ENCODE assay signal across 12 cellular contexts in genomic region chr6:3195695-3196497, GRCh38. TPM values are rescaled to one million over a fixed set of nuclear protein-coding genes. Genes with fewer than 3 reads are reported as not detected.
A peak's percentile ranks its signal among the peaks of the same experiment; 100 is the strongest.
DNase-seq lines count a peak whose midpoint lies in the region; ATAC-seq and TF ChIP-seq lines count a peak whose summit lies in the region.
"Had no signal": no experiment of that assay in that cellular context is flagged by ENCODE, and none has a peak within 500 bp of the region (broad histone marks: within the 10 kb centered on the region; RNA-seq: fewer than 3 reads in every experiment).

No MANE protein-coding gene starts in this region.

- H3K4me1 Mint-ChIP-seq in osteocyte (ENCODE audit: unreplicated experiment) = no peaks in the 10 kb centered on the region

- H3K4me3 ChIP-seq in H7 (ENCODE audit: insufficient read depth, low read depth, low read length) (no peak overlapping the region), dorsolateral prefrontal cortex (peak overlapping the region in 39 of 59 donors; percentile 6 to 52 (median 33))
- H3K4me3 ChIP-seq: cardiac muscle cell had no signal

- ATAC-seq in GM19397 (IDR thresholded peaks at IDR 0.05; ENCODE audit: unreplicated experiment) = no peak
- ATAC-seq in GM19035 (IDR thresholded peaks at IDR 0.05; ENCODE audit: unreplicated experiment) = no peak

- H3K27ac Mint-ChIP-seq in osteocyte (ENCODE audit: unreplicated experiment) = no peak overlapping the region

- intact Hi-C loops in dorsolateral prefrontal cortex (cut with DNase I) = loop anchor here in 1 of 2 donors (2.0 kb wide), 1 partner anchor 63 kb away; the partner anchor contains the start of gene PSMG4

- DNase-seq in H7 (peak; percentile 65), NCI-H69 (lab: John Stamatoyannopoulos, UW) (peak; percentile 46), dorsolateral prefrontal cortex (peak in 3 of 10 donors; percentile 21 to 56 (median 21)), osteocyte (ENCODE audit: extremely low spot score, unreplicated experiment) (no peak), GM13976 (ENCODE audit: low spot score) (no peak)
- DNase-seq in central memory CD4-positive, alpha-beta T cell = no peak
- DNase-seq: kidney; NCI-H187; stimulated activated CD4-positive, alpha-beta T cell treated with anti-CD3 and anti-CD28 coated beads, Interleukin-15, amount 100 ng/mL, for 24 hours had no signal

- no peaks in the 10 kb centered on the region for H3K36me3 ChIP-seq in H7 (replicated peaks; ENCODE audit: control insufficient read depth, insufficient read depth, low read length)
- H3K36me3 ChIP-seq: cardiac muscle cell had no signal

- in situ Hi-C loops in GM13976 (cut with MboI; ENCODE audit: low sequenced_read_pairs, unreplicated experiment) = no loop called here

- no peaks in the 10 kb centered on the region for H3K27me3 Mint-ChIP-seq in osteocyte (ENCODE audit: unreplicated experiment)

- H3K27me3 ChIP-seq in H7 (ENCODE audit: control insufficient read depth, insufficient read depth, low read length) = no peaks in the 10 kb centered on the region
- no peaks in the 10 kb centered on the region for H3K27me3 ChIP-seq in dorsolateral prefrontal cortex
- H3K27me3 ChIP-seq: cardiac muscle cell had no signal

- no peaks in the 10 kb centered on the region for H3K9me3 Mint-ChIP-seq in osteocyte (ENCODE audit: unreplicated experiment)

- peak in 6 of 56 donors; percentile 1 to 41 (median 14) for TF ChIP-seq CTCF in dorsolateral prefrontal cortex (IDR thresholded peaks at IDR 0.05 in 54 of 56, conservative IDR thresholded peaks at IDR 0.05 in 2 of 56; ENCODE audit: low read depth in 1 of 56, partially characterized antibody in 56 of 56)
- peak; percentile 16 for TF ChIP-seq CTCF in osteocyte (IDR thresholded peaks at IDR 0.05)
- no peak for TF ChIP-seq CTCF in GM13976 (IDR thresholded peaks at IDR 0.05; ENCODE audit: borderline replicate concordance, control extremely low read depth, extremely low read depth, insufficient read depth, missing control alignments)

- H3K4me3 Mint-ChIP-seq in osteocyte (ENCODE audit: unreplicated experiment) = no peak overlapping the region

- peak overlapping the region in 54 of 59 donors; percentile 29 to 94 (median 86) for H3K27ac ChIP-seq in dorsolateral prefrontal cortex

- H3K36me3 Mint-ChIP-seq in osteocyte (ENCODE audit: unreplicated experiment) = no peaks in the 10 kb centered on the region

RNA-seq across cellular contexts. Expression of gene TUBB2B, which starts 31.6 kb away (rescaled TPM):
- 1,817 and 1,848 TPM in 2 replicates for total RNA-seq in H7 (2014; rRNA removed; shearing (Covaris generic))
- total RNA-seq in dorsolateral prefrontal cortex (100 to 1,000 TPM in 108 of 120 experiments, 10 to 100 TPM in 12; 53.6 to 634 (median 180) TPM), osteocyte (61.7 and 67.2 TPM in 2 replicates)

RNA-seq across cellular contexts. Expression of gene TUBB2A, which starts 38.6 kb away (rescaled TPM):
- 789 and 839 TPM in 2 replicates for total RNA-seq in H7 (2014; rRNA removed; shearing (Covaris generic))
- total RNA-seq in dorsolateral prefrontal cortex (100 to 1,000 TPM; 207 to 859 (median 516) TPM), osteocyte (82.3 and 92.3 TPM in 2 replicates)

Comparison
In these comparisons a context has a peak if more than half of its experiments do, and no peak if none do; other contexts are left out.
1. DNase-seq: peak in H7 (single experiment) and NCI-H69 (single experiment); none in osteocyte (single experiment), GM13976 (single experiment) and central memory CD4-positive, alpha-beta T cell (single experiment).